ENCODE assay signal across 1 cellular context in the genomic region with DNA sequence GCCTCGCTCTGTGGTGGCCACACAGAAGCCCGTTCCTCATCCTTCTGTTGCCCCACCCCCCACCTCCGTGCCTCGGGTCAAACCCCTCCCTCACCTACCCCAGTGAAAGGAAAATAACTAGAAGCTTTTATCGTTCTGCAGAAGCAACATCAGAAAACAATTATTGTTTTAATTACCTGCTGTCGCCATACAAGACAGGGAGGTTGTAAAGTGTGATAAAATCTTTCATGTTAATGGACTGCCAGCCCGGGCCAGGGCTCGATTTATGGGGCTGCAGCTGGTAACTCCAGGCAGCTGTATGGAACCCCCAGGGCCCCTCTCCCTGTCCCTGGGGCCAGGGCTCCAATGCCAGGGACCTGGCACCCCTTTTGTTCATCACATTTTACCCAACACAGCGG.
TF ChIP-seq lines count a peak whose summit lies in the region.

No MANE protein-coding gene starts in this region.

TF ChIP-seq in SK-N-SH, 30 proteins besides CTCF, POLR2A, EP300 and RAD21 (continued from another document):
- TF ChIP-seq, protein P1, sequence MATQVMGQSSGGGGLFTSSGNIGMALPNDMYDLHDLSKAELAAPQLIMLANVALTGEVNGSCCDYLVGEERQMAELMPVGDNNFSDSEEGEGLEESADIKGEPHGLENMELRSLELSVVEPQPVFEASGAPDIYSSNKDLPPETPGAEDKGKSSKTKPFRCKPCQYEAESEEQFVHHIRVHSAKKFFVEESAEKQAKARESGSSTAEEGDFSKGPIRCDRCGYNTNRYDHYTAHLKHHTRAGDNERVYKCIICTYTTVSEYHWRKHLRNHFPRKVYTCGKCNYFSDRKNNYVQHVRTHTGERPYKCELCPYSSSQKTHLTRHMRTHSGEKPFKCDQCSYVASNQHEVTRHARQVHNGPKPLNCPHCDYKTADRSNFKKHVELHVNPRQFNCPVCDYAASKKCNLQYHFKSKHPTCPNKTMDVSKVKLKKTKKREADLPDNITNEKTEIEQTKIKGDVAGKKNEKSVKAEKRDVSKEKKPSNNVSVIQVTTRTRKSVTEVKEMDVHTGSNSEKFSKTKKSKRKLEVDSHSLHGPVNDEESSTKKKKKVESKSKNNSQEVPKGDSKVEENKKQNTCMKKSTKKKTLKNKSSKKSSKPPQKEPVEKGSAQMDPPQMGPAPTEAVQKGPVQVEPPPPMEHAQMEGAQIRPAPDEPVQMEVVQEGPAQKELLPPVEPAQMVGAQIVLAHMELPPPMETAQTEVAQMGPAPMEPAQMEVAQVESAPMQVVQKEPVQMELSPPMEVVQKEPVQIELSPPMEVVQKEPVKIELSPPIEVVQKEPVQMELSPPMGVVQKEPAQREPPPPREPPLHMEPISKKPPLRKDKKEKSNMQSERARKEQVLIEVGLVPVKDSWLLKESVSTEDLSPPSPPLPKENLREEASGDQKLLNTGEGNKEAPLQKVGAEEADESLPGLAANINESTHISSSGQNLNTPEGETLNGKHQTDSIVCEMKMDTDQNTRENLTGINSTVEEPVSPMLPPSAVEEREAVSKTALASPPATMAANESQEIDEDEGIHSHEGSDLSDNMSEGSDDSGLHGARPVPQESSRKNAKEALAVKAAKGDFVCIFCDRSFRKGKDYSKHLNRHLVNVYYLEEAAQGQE (IDR thresholded peaks at IDR 0.05; ENCODE audit: low read depth, low read length) = no peak
- TF ChIP-seq NFIC (IDR thresholded peaks at IDR 0.05; ENCODE audit: borderline replicate concordance) (no peak), RXRA (IDR thresholded peaks at IDR 0.05; ENCODE audit: borderline replicate concordance, low read depth) (no peak), MEF2A (IDR thresholded peaks at IDR 0.05; ENCODE audit: borderline replicate concordance, low read depth) (no peak), FOXJ3 (CRISPR knock-in tag; IDR thresholded peaks at IDR 0.05) (peak; percentile 96), CHD2 (IDR thresholded peaks at IDR 0.05; ENCODE audit: low read length, partially characterized antibody) (peak; percentile 90), GATA2 (CRISPR knock-in tag; IDR thresholded peaks at IDR 0.05) (peak; percentile 98), JUND (IDR thresholded peaks at IDR 0.05) (no peak), POLR2AphosphoS5 (IDR thresholded peaks at IDR 0.05; ENCODE audit: low read depth, low read length) (no peak), TEAD4 (IDR thresholded peaks at IDR 0.05; ENCODE audit: borderline replicate concordance, insufficient read depth) (no peak), SMC3 (IDR thresholded peaks at IDR 0.05; ENCODE audit: low read depth, low read length) (no peak; the same call in 1 of the 2 replicates), TAF1 (IDR thresholded peaks at IDR 0.05; ENCODE audit: borderline replicate concordance, low read depth, low read length) (no peak), RCOR1 (IDR thresholded peaks at IDR 0.05; ENCODE audit: low read length) (peak; percentile 95)
- TF ChIP-seq, protein P2, sequence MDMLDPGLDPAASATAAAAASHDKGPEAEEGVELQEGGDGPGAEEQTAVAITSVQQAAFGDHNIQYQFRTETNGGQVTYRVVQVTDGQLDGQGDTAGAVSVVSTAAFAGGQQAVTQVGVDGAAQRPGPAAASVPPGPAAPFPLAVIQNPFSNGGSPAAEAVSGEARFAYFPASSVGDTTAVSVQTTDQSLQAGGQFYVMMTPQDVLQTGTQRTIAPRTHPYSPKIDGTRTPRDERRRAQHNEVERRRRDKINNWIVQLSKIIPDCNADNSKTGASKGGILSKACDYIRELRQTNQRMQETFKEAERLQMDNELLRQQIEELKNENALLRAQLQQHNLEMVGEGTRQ (IDR thresholded peaks at IDR 0.05; ENCODE audit: borderline replicate concordance, low read depth, low read length) = no peak
- TF ChIP-seq, protein P3, sequence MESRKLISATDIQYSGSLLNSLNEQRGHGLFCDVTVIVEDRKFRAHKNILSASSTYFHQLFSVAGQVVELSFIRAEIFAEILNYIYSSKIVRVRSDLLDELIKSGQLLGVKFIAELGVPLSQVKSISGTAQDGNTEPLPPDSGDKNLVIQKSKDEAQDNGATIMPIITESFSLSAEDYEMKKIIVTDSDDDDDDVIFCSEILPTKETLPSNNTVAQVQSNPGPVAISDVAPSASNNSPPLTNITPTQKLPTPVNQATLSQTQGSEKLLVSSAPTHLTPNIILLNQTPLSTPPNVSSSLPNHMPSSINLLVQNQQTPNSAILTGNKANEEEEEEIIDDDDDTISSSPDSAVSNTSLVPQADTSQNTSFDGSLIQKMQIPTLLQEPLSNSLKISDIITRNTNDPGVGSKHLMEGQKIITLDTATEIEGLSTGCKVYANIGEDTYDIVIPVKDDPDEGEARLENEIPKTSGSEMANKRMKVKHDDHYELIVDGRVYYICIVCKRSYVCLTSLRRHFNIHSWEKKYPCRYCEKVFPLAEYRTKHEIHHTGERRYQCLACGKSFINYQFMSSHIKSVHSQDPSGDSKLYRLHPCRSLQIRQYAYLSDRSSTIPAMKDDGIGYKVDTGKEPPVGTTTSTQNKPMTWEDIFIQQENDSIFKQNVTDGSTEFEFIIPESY (IDR thresholded peaks at IDR 0.05; ENCODE audit: borderline replicate concordance, low read depth) = no peak
